2 cellular contexts compared by ENCODE assay signal in the genomic region with DNA sequence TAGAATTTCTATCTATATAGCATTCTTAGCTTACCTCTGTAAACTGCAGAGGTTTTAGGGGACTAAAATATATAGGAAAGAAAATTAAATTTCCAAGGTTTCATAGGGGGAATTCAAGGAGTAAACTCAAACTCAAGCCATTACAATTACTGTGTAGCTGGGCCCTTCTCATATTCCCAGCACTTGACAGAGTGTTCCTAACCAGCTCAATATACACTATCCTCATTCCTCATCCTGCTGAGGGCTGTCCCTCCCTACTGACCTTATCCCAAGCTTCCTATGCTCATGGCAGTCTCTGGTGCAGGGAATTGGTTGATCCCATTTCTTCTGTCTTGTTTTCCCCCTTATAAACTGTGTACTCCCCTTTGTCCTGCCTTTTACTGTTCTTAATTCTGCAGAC.
TF ChIP-seq lines count a peak whose summit lies in the region.

No MANE protein-coding gene starts in this region.

TF ChIP-seq in GM23338, 12 proteins besides CTCF, POLR2A, EP300 and RAD21 (continues in another document):
- TF ChIP-seq POLR2AphosphoS5 (IDR thresholded peaks at IDR 0.05; ENCODE audit: low read depth): no peak
- no peak for TF ChIP-seq EZH2phosphoT487 (IDR thresholded peaks at IDR 0.05; ENCODE audit: unreplicated experiment)
- TF ChIP-seq, protein P1, sequence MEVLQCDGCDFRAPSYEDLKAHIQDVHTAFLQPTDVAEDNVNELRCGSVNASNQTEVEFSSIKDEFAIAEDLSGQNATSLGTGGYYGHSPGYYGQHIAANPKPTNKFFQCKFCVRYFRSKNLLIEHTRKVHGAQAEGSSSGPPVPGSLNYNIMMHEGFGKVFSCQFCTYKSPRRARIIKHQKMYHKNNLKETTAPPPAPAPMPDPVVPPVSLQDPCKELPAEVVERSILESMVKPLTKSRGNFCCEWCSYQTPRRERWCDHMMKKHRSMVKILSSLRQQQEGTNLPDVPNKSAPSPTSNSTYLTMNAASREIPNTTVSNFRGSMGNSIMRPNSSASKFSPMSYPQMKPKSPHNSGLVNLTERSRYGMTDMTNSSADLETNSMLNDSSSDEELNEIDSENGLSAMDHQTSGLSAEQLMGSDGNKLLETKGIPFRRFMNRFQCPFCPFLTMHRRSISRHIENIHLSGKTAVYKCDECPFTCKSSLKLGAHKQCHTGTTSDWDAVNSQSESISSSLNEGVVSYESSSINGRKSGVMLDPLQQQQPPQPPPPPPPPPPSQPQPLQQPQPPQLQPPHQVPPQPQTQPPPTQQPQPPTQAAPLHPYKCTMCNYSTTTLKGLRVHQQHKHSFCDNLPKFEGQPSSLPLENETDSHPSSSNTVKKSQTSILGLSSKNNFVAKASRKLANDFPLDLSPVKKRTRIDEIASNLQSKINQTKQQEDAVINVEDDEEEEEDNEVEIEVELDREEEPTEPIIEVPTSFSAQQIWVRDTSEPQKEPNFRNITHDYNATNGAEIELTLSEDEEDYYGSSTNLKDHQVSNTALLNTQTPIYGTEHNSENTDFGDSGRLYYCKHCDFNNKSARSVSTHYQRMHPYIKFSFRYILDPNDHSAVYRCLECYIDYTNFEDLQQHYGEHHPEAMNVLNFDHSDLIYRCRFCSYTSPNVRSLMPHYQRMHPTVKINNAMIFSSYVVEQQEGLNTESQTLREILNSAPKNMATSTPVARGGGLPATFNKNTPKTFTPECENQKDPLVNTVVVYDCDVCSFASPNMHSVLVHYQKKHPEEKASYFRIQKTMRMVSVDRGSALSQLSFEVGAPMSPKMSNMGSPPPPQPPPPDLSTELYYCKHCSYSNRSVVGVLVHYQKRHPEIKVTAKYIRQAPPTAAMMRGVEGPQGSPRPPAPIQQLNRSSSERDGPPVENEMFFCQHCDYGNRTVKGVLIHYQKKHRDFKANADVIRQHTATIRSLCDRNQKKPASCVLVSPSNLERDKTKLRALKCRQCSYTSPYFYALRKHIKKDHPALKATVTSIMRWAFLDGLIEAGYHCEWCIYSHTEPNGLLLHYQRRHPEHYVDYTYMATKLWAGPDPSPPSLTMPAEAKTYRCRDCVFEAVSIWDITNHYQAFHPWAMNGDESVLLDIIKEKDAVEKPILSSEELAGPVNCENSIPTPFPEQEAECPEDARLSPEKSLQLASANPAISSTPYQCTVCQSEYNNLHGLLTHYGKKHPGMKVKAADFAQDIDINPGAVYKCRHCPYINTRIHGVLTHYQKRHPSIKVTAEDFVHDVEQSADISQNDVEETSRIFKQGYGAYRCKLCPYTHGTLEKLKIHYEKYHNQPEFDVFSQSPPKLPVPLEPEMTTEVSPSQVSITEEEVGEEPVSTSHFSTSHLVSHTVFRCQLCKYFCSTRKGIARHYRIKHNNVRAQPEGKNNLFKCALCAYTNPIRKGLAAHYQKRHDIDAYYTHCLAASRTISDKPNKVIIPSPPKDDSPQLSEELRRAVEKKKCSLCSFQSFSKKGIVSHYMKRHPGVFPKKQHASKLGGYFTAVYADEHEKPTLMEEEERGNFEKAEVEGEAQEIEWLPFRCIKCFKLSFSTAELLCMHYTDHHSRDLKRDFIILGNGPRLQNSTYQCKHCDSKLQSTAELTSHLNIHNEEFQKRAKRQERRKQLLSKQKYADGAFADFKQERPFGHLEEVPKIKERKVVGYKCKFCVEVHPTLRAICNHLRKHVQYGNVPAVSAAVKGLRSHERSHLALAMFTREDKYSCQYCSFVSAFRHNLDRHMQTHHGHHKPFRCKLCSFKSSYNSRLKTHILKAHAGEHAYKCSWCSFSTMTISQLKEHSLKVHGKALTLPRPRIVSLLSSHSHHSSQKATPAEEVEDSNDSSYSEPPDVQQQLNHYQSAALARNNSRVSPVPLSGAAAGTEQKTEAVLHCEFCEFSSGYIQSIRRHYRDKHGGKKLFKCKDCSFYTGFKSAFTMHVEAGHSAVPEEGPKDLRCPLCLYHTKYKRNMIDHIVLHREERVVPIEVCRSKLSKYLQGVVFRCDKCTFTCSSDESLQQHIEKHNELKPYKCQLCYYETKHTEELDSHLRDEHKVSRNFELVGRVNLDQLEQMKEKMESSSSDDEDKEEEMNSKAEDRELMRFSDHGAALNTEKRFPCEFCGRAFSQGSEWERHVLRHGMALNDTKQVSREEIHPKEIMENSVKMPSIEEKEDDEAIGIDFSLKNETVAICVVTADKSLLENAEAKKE (CRISPR knock-in tag; IDR thresholded peaks at IDR 0.05): no peak
- no peak for TF ChIP-seq EZH2 (IDR thresholded peaks at IDR 0.05; ENCODE audit: low read depth, unreplicated experiment)
- no peak for TF ChIP-seq ZNF114 (CRISPR knock-in tag; IDR thresholded peaks at IDR 0.05)
- TF ChIP-seq, protein P2, sequence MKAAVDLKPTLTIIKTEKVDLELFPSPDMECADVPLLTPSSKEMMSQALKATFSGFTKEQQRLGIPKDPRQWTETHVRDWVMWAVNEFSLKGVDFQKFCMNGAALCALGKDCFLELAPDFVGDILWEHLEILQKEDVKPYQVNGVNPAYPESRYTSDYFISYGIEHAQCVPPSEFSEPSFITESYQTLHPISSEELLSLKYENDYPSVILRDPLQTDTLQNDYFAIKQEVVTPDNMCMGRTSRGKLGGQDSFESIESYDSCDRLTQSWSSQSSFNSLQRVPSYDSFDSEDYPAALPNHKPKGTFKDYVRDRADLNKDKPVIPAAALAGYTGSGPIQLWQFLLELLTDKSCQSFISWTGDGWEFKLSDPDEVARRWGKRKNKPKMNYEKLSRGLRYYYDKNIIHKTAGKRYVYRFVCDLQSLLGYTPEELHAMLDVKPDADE (IDR thresholded peaks at IDR 0.05): no peak
- TF ChIP-seq STAT1 (IDR thresholded peaks at IDR 0.05; ENCODE audit: unreplicated experiment): no peak
- no peak for TF ChIP-seq CREB1 (CRISPR knock-in tag; IDR thresholded peaks at IDR 0.05; ENCODE audit: low read depth)
- TF ChIP-seq NANOG (IDR thresholded peaks at IDR 0.05; ENCODE audit: borderline replicate concordance): no peak
- TF ChIP-seq, protein P3, sequence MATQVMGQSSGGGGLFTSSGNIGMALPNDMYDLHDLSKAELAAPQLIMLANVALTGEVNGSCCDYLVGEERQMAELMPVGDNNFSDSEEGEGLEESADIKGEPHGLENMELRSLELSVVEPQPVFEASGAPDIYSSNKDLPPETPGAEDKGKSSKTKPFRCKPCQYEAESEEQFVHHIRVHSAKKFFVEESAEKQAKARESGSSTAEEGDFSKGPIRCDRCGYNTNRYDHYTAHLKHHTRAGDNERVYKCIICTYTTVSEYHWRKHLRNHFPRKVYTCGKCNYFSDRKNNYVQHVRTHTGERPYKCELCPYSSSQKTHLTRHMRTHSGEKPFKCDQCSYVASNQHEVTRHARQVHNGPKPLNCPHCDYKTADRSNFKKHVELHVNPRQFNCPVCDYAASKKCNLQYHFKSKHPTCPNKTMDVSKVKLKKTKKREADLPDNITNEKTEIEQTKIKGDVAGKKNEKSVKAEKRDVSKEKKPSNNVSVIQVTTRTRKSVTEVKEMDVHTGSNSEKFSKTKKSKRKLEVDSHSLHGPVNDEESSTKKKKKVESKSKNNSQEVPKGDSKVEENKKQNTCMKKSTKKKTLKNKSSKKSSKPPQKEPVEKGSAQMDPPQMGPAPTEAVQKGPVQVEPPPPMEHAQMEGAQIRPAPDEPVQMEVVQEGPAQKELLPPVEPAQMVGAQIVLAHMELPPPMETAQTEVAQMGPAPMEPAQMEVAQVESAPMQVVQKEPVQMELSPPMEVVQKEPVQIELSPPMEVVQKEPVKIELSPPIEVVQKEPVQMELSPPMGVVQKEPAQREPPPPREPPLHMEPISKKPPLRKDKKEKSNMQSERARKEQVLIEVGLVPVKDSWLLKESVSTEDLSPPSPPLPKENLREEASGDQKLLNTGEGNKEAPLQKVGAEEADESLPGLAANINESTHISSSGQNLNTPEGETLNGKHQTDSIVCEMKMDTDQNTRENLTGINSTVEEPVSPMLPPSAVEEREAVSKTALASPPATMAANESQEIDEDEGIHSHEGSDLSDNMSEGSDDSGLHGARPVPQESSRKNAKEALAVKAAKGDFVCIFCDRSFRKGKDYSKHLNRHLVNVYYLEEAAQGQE (IDR thresholded peaks at IDR 0.05; ENCODE audit: unreplicated experiment): no peak

TF ChIP-seq in IMR-90, 13 proteins besides CTCF, POLR2A, EP300 and RAD21:
- TF ChIP-seq SMC3 (IDR thresholded peaks at IDR 0.05; ENCODE audit: low read depth, low read length) (no peak), BHLHE40 (IDR thresholded peaks at IDR 0.05; ENCODE audit: low read depth, low read length) (no peak), RCOR1 (IDR thresholded peaks at IDR 0.05; ENCODE audit: insufficient replicate concordance, low read length) (no peak), FOS (IDR thresholded peaks at IDR 0.05; ENCODE audit: low read depth, low read length) (no peak), CEBPB (IDR thresholded peaks at IDR 0.05; ENCODE audit: low read depth, low read length) (no peak), CHD1 (IDR thresholded peaks at IDR 0.05; ENCODE audit: low read depth, low read length) (no peak), MAZ (IDR thresholded peaks at IDR 0.05; ENCODE audit: borderline replicate concordance, low read depth, low read length) (no peak), NFE2L2 (IDR thresholded peaks at IDR 0.05; ENCODE audit: low read depth, low read length) (no peak), MXI1 (IDR thresholded peaks at IDR 0.05; ENCODE audit: borderline replicate concordance, low read depth, low read length) (no peak), MAFK (IDR thresholded peaks at IDR 0.05; ENCODE audit: low read depth, low read length) (no peak), RFX5 (IDR thresholded peaks at IDR 0.05; ENCODE audit: low read depth, low read length) (no peak)
- TF ChIP-seq, protein P4, sequence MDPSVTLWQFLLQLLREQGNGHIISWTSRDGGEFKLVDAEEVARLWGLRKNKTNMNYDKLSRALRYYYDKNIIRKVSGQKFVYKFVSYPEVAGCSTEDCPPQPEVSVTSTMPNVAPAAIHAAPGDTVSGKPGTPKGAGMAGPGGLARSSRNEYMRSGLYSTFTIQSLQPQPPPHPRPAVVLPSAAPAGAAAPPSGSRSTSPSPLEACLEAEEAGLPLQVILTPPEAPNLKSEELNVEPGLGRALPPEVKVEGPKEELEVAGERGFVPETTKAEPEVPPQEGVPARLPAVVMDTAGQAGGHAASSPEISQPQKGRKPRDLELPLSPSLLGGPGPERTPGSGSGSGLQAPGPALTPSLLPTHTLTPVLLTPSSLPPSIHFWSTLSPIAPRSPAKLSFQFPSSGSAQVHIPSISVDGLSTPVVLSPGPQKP (IDR thresholded peaks at IDR 0.05; ENCODE audit: borderline replicate concordance, low read depth, low read length): no peak
- TF ChIP-seq, protein P5, sequence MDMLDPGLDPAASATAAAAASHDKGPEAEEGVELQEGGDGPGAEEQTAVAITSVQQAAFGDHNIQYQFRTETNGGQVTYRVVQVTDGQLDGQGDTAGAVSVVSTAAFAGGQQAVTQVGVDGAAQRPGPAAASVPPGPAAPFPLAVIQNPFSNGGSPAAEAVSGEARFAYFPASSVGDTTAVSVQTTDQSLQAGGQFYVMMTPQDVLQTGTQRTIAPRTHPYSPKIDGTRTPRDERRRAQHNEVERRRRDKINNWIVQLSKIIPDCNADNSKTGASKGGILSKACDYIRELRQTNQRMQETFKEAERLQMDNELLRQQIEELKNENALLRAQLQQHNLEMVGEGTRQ (IDR thresholded peaks at IDR 0.05; ENCODE audit: low read depth, low read length): no peak
TF ChIP-seq in IMR-90: peak in this region for 0.
